ENCODE assay signal across 9 cellular contexts in the genomic region with DNA sequence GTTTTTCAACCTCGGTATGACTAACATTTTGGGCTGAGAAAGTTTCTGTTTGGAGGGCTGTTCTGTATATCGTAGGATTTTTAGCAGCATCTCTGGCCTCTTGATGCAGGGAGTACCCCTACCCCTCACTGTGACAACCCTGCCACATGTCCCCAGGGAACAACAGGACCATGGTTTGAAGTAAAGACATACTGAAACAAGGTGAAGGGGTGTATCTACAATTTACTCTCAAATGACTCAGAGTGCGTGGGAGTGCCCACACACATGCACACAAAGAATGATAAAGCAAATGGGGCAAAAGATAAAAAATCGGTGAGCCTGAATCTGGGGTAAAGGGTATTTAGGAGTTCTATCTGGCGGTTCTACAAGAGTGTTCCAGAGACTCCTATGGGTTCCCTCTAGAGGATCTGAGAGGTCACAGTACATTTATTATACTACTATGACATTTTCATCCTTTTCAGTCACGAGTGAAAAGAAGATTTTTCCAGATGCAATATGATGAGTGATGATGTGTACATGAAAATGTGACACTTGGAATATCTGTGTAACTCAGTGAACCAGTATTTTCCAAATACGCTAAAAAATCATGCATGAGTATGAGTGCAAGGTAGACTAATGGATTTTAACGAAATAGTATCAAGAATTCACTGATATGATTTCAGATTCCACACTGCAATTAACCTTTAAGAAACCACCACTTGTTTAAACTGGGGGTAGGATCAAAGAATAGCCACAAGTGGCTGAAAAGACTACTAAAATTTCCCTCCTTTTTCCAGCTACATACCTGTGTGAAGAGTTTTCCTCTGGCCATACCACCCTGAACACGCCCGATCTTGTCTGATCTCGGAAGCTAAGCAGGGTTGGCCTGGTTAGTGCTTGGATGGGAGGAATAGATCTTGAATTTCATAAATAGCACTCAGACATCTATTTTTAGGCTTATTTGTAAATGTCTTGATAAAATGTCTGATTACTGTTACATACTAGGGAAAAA. TPM values are rescaled to one million over a fixed set of nuclear protein-coding genes. Genes with fewer than 3 reads are reported as not detected.
DNase-seq lines count a peak whose midpoint lies in the region; ATAC-seq and TF ChIP-seq lines count a peak whose summit lies in the region.
"Had no signal": no experiment of that assay in that cellular context is flagged by ENCODE, and none has a peak within 500 bp of the region (broad histone marks: within the 10 kb centered on the region; RNA-seq: fewer than 3 reads in every experiment).

No MANE protein-coding gene starts in this region.

- DNase-seq in CD4-positive, CD25-positive, alpha-beta regulatory T cell = peak in 1 of 3 donors; percentile 35
- DNase-seq in activated CD8-positive, alpha-beta memory T cell treated with anti-CD3 and anti-CD28 coated beads for 48 hours (ENCODE audit: low read depth in 2 of 3, low spot score in 2 of 3) = peak in 2 of 3 experiments; percentile 11 to 31
- DNase-seq in left lung (no peak), tibial artery (no peak), Right ventricle myocardium inferior (ENCODE audit: missing footprints) (no peak)

- H3K4me1 ChIP-seq in CD4-positive, CD25-positive, alpha-beta regulatory T cell (ENCODE audit: control insufficient read depth, insufficient read depth, low read length, poor library complexity, severe bottlenecking) = no peaks in the 10 kb centered on the region
- H3K4me1 ChIP-seq in left lung (no peaks in the 10 kb centered on the region), tibial artery (no peaks in the 10 kb centered on the region)

- TF ChIP-seq CTCF in left lung (IDR thresholded peaks at IDR 0.05) (no peak), tibial artery (IDR thresholded peaks at IDR 0.05) (no peak)

- no peaks in the 10 kb centered on the region for H3K27me3 ChIP-seq in CD4-positive, CD25-positive, alpha-beta regulatory T cell (ENCODE audit: control insufficient read depth, insufficient read depth, low read length)
- H3K27me3 ChIP-seq in left lung = no peaks in the 10 kb centered on the region
- no peaks in the 10 kb centered on the region for H3K27me3 ChIP-seq in tibial artery

- peaks cover 35% of the 10 kb centered on the region for H3K36me3 Mint-ChIP-seq in CD4-positive, CD25-positive, alpha-beta regulatory T cell

- no peak overlapping the region for H3K4me3 ChIP-seq in CD4-positive, CD25-positive, alpha-beta regulatory T cell (ENCODE audit: low read depth, low read length)
- no peak overlapping the region for H3K4me3 ChIP-seq in left lung
- no peak overlapping the region for H3K4me3 ChIP-seq in tibial artery
- H3K4me3 ChIP-seq: thoracic aorta had no signal

- no peak for ATAC-seq in CD4-positive, CD25-positive, alpha-beta regulatory T cell (ENCODE audit: low read depth in 2 of 2)
- peak; percentile 78 for ATAC-seq in GM21825 (IDR thresholded peaks at IDR 0.05; ENCODE audit: unreplicated experiment)
- peak; percentile 18 for ATAC-seq in left lung
- ATAC-seq in GM19023 (IDR thresholded peaks at IDR 0.05; ENCODE audit: unreplicated experiment) = no peak
- ATAC-seq in GM18502 (IDR thresholded peaks at IDR 0.05; ENCODE audit: poor library complexity, unreplicated experiment) = no peak
- ATAC-seq in Right ventricle myocardium inferior = no peak

- H3K4me1 Mint-ChIP-seq in CD4-positive, CD25-positive, alpha-beta regulatory T cell = peaks cover 6 to 16% (median 9%) of the 10 kb centered on the region in 4 donors

- no peaks in the 10 kb centered on the region for H3K9me3 ChIP-seq in CD4-positive, CD25-positive, alpha-beta regulatory T cell (ENCODE audit: control insufficient read depth in 2 of 2, low read length in 2 of 2)
- H3K9me3 ChIP-seq in left lung = no peaks in the 10 kb centered on the region
- no peaks in the 10 kb centered on the region for H3K9me3 ChIP-seq in tibial artery
- H3K9me3 ChIP-seq: thoracic aorta had no signal

- no peaks in the 10 kb centered on the region for H3K27me3 Mint-ChIP-seq in CD4-positive, CD25-positive, alpha-beta regulatory T cell

- no peak overlapping the region for H3K27ac ChIP-seq in CD4-positive, CD25-positive, alpha-beta regulatory T cell (ENCODE audit: insufficient read depth, low read length, poor library complexity, severe bottlenecking)
- H3K27ac ChIP-seq in left lung = no peak overlapping the region
- no peak overlapping the region for H3K27ac ChIP-seq in tibial artery
- H3K27ac ChIP-seq: thoracic aorta had no signal

- no peak overlapping the region for H3K4me3 Mint-ChIP-seq in CD4-positive, CD25-positive, alpha-beta regulatory T cell

- peaks cover 44% of the 10 kb centered on the region for H3K36me3 ChIP-seq in CD4-positive, CD25-positive, alpha-beta regulatory T cell (ENCODE audit: control insufficient read depth, insufficient read depth, low read length)
- H3K36me3 ChIP-seq in left lung (peaks cover 0 to 83% of the 10 kb centered on the region in 2 donors), tibial artery (peaks cover 24 to 57% (median 55%) of the 10 kb centered on the region in 3 donors)

- intact Hi-C loops in left lung (cut with DNase I) (no loop called here), tibial artery (cut with DNase I; ENCODE audit: low total_unique reads) (no loop called here), Right ventricle myocardium inferior (cut with DNase I) (no loop called here)

- no peaks in the 10 kb centered on the region for H3K9me3 Mint-ChIP-seq in CD4-positive, CD25-positive, alpha-beta regulatory T cell

- H3K27ac Mint-ChIP-seq in CD4-positive, CD25-positive, alpha-beta regulatory T cell = peak overlapping the region; percentile 18 to 76 (median 42)

RNA-seq across cellular contexts. Expression of gene YPEL1, which starts 56.3 kb away (rescaled TPM):
- total RNA-seq in CD4-positive, CD25-positive, alpha-beta regulatory T cell = 8.9 TPM
- polyA plus RNA-seq in CD4-positive, CD25-positive, alpha-beta regulatory T cell = 10 to 100 TPM in 2 of 4 donors, 1 to 10 TPM in 2; 5.4 to 20.1 (median 11.3) TPM
- total RNA-seq in left lung (1 to 10 TPM; 2.4 to 6.9 TPM), Right ventricle myocardium inferior (4.4 TPM)

Comparison
In these comparisons a context has a peak if more than half of its experiments do, and no peak if none do; other contexts are left out.
1. ATAC-seq: peak in GM21825 (single experiment) and left lung (single experiment); none in CD4-positive, CD25-positive, alpha-beta regulatory T cell (0 of 2), GM19023 (single experiment), GM18502 (single experiment) and Right ventricle myocardium inferior (single experiment).
2. DNase-seq: peak in activated CD8-positive, alpha-beta memory T cell treated with anti-CD3 and anti-CD28 coated beads for 48 hours (2 of 3); none in left lung (0 of 2), tibial artery (0 of 2) and Right ventricle myocardium inferior (single experiment).